19 cellular contexts compared by ENCODE assay signal in genomic region chr7:41007351-41007751, GRCh38.
DNase-seq lines count a peak whose midpoint lies in the region; FAIRE-seq and TF ChIP-seq lines count a peak whose summit lies in the region.
"Had no signal": no experiment of that assay in that cellular context is flagged by ENCODE, and none has a peak within 500 bp of the region (broad histone marks: within the 10 kb centered on the region; RNA-seq: fewer than 3 reads in every experiment).

No MANE protein-coding gene starts in this region.

- H3K4me1 Mint-ChIP-seq in astrocyte (ENCODE audit: low read depth, unreplicated experiment): peaks cover 44% of the 10 kb centered on the region
- H3K4me1 Mint-ChIP-seq: activated CD4-positive, alpha-beta T cell treated with anti-CD3 and anti-CD28 coated beads, Interleukin-2, amount 10 ng/mL, durations not matched to agents 24 days and 14 days had no signal

- no peaks in the 10 kb centered on the region for H3K27me3 Mint-ChIP-seq in astrocyte (ENCODE audit: low read depth, unreplicated experiment)
- H3K27me3 Mint-ChIP-seq: activated CD4-positive, alpha-beta T cell treated with anti-CD3 and anti-CD28 coated beads, Interleukin-2, amount 10 ng/mL, durations not matched to agents 24 days and 14 days; naive thymus-derived CD4-positive, alpha-beta T cell had no signal

- H3K9me3 Mint-ChIP-seq in astrocyte (ENCODE audit: unreplicated experiment): peaks cover 4% of the 10 kb centered on the region
- H3K9me3 Mint-ChIP-seq: activated CD4-positive, alpha-beta T cell treated with anti-CD3 and anti-CD28 coated beads, Interleukin-2, amount 10 ng/mL, durations not matched to agents 24 days and 14 days had no signal

- peak overlapping the region; percentile 47 for H2AFZ ChIP-seq in astrocyte (ENCODE audit: low read depth, low read length)
- H2AFZ ChIP-seq: parathyroid adenoma had no signal

- H3K27ac ChIP-seq in astrocyte (ENCODE audit: low read depth, low read length): peak overlapping the region; percentile 68
- H3K27ac ChIP-seq: parathyroid adenoma had no signal

- TF ChIP-seq CTCF in astrocyte (IDR thresholded peaks at IDR 0.05; ENCODE audit: insufficient read depth, low read depth, low read length) (no peak), fibroblast of the aortic adventitia (IDR thresholded peaks at IDR 0.05; ENCODE audit: insufficient read depth, low read length) (no peak), retinal pigment epithelial cell (conservative IDR thresholded peaks at IDR 0.05; ENCODE audit: low read depth, low read length) (no peak)

- no peak overlapping the region for H3K4me3 Mint-ChIP-seq in astrocyte (ENCODE audit: unreplicated experiment)
- H3K4me3 Mint-ChIP-seq: activated CD4-positive, alpha-beta T cell treated with anti-CD3 and anti-CD28 coated beads, Interleukin-2, amount 10 ng/mL, durations not matched to agents 24 days and 14 days; naive thymus-derived CD4-positive, alpha-beta T cell had no signal

- peak overlapping the region; percentile 94 for H3K27ac Mint-ChIP-seq in astrocyte (ENCODE audit: unreplicated experiment)
- H3K27ac Mint-ChIP-seq: activated CD4-positive, alpha-beta T cell treated with anti-CD3 and anti-CD28 coated beads, Interleukin-2, amount 10 ng/mL, durations not matched to agents 24 days and 14 days; naive thymus-derived CD4-positive, alpha-beta T cell had no signal

- peak overlapping the region; percentile 7 for H3K4me2 ChIP-seq in astrocyte (ENCODE audit: low read length)
- H3K4me2 ChIP-seq: smooth muscle cell had no signal

- no peaks in the 10 kb centered on the region for H3K36me3 Mint-ChIP-seq in astrocyte (ENCODE audit: low read depth, unreplicated experiment)

- H3K4me1 ChIP-seq in astrocyte (ENCODE audit: insufficient read depth, low read length): peaks cover 35% of the 10 kb centered on the region
- H3K4me1 ChIP-seq: parathyroid adenoma had no signal

- no peaks in the 10 kb centered on the region for H4K20me1 ChIP-seq in astrocyte (ENCODE audit: insufficient read depth, low read length)

- no peaks in the 10 kb centered on the region for H3K27me3 ChIP-seq in astrocyte (ENCODE audit: insufficient read depth, low read length)

- no peaks in the 10 kb centered on the region for H3K79me2 ChIP-seq in astrocyte (ENCODE audit: insufficient read depth, low read length)
- H3K79me2 ChIP-seq: parathyroid adenoma had no signal

- no peaks in the 10 kb centered on the region for H3K9me3 ChIP-seq in astrocyte (ENCODE audit: insufficient read depth, low read depth, low read length)
- H3K9me3 ChIP-seq: Caco-2 had no signal

- H3K9ac ChIP-seq in astrocyte (ENCODE audit: low read length): peak overlapping the region; percentile 8
- H3K9ac ChIP-seq: parathyroid adenoma had no signal

- H3K36me3 ChIP-seq in astrocyte (ENCODE audit: insufficient read depth, low read length): no peaks in the 10 kb centered on the region

- FAIRE-seq in astrocyte (lab: Jason Lieb, UNC): no peak
- FAIRE-seq: HTR-8/SVneo had no signal

- H3K4me3 ChIP-seq in astrocyte (ENCODE audit: insufficient read depth, low read depth, low read length) (no peak overlapping the region), fibroblast of the aortic adventitia (ENCODE audit: low read depth, low read length) (no peak overlapping the region), retinal pigment epithelial cell (ENCODE audit: low read length) (no peak overlapping the region)
- H3K4me3 ChIP-seq: smooth muscle cell had no signal

- peak; percentile 72 to 82 for DNase-seq in Kasumi-1 (lab: John Stamatoyannopoulos, UW)
- DNase-seq in astrocyte (ENCODE audit: low read depth): peak; percentile 79
- DNase-seq in fibroblast of the aortic adventitia (ENCODE audit: low read depth): peak; percentile 34
- DNase-seq in retinal pigment epithelial cell (ENCODE audit: low read depth): peak; percentile 17
- DNase-seq in COLO668 (lab: John Stamatoyannopoulos, UW; ENCODE audit: unreplicated experiment): no peak
- no peak for DNase-seq in SW480 (ENCODE audit: low spot score)
- DNase-seq in activated CD4-positive, alpha-beta T cell treated with anti-CD3 and anti-CD28 coated beads, Interleukin-2, amount 50 U/mL, for 48 hours: no peak
- DNase-seq: activated CD4-positive, alpha-beta T cell treated with anti-CD3 and anti-CD28 coated beads, Interleukin-2, amount 10 ng/mL, durations not matched to agents 24 days and 14 days; activated naive CD4-positive, alpha-beta T cell treated with Interleukin-2 at 50 U/mL for 16 hours; AML-193; aorta; Caco-2; naive thymus-derived CD4-positive, alpha-beta T cell; NCI-H1417 treated with DMSO at 0.1 percent for 48 hours; NCI-H748 treated with DMSO at 0.1 percent for 48 hours; stimulated activated CD4-positive, alpha-beta T cell treated with anti-CD3 and anti-CD28 coated beads, Interleukin-4, amount 100 ng/mL, for 4 hours had no signal

Comparison
In these comparisons a context has a peak if more than half of its experiments do, and no peak if none do; other contexts are left out.
1. DNase-seq: peak in Kasumi-1 (2 of 2), astrocyte (single experiment), fibroblast of the aortic adventitia (single experiment) and retinal pigment epithelial cell (single experiment); none in COLO668 (single experiment), SW480 (single experiment) and activated CD4-positive, alpha-beta T cell treated with anti-CD3 and anti-CD28 coated beads, Interleukin-2, amount 50 U/mL, for 48 hours (0 of 2).